ENCODE assay signal across 2 cellular contexts in genomic region chr1:156421939-156422601, GRCh38.
TF ChIP-seq lines count a peak whose summit lies in the region.

No MANE protein-coding gene starts in this region.

TF ChIP-seq in A549, 52 proteins besides CTCF, POLR2A, EP300 and RAD21 (continued from another document):
- TF ChIP-seq RNF2 (IDR thresholded peaks at IDR 0.05; ENCODE audit: borderline replicate concordance, low read depth) (no peak), FOSL2 (IDR thresholded peaks at IDR 0.05) (no peak), FOSL2 (CRISPR knock-in tag; IDR thresholded peaks at IDR 0.05) (no peak), BCL3 (IDR thresholded peaks at IDR 0.05) (no peak), KDM5A (IDR thresholded peaks at IDR 0.05) (no peak), CBX2 (IDR thresholded peaks at IDR 0.05; ENCODE audit: borderline replicate concordance, low read depth) (no peak), ZNF302 (CRISPR knock-in tag; IDR thresholded peaks at IDR 0.05) (no peak), SREBF2 (IDR thresholded peaks at IDR 0.05) (no peak), HMGXB4 (CRISPR knock-in tag; IDR thresholded peaks at IDR 0.05; ENCODE audit: borderline replicate concordance) (no peak), FOXS1 (CRISPR knock-in tag; IDR thresholded peaks at IDR 0.05) (no peak), HOXA7 (CRISPR knock-in tag; IDR thresholded peaks at IDR 0.05) (no peak), PBX3 (IDR thresholded peaks at IDR 0.05) (no peak), ATOH8 (CRISPR knock-in tag; IDR thresholded peaks at IDR 0.05; ENCODE audit: low read depth) (no peak), CBX8 (IDR thresholded peaks at IDR 0.05) (no peak), CHD2 (IDR thresholded peaks at IDR 0.05; ENCODE audit: low read length, partially characterized antibody) (no peak), JUN (IDR thresholded peaks at IDR 0.05) (no peak), HEYL (CRISPR knock-in tag; IDR thresholded peaks at IDR 0.05) (no peak), ZFP36 (IDR thresholded peaks at IDR 0.05; ENCODE audit: borderline replicate concordance, partially characterized antibody) (no peak)

TF ChIP-seq in K562, 482 proteins besides CTCF, POLR2A, EP300 and RAD21 (continued from another document):
- peak; percentile 70; the same call in 1 of the 2 replicates for TF ChIP-seq FOXK1 (CRISPR knock-in tag; IDR thresholded peaks at IDR 0.05; ENCODE audit: borderline replicate concordance)
- TF ChIP-seq ATF1 (CRISPR knock-in tag; IDR thresholded peaks at IDR 0.05) = no peak
- peak; percentile 71 for TF ChIP-seq ATF1 (tag; IDR thresholded peaks at IDR 0.05)
- TF ChIP-seq SREBF1 (IDR thresholded peaks at IDR 0.05; ENCODE audit: borderline replicate concordance, low read depth, low read length) = no peak
- no peak for TF ChIP-seq RNF2 (IDR thresholded peaks at IDR 0.05)
- TF ChIP-seq ZNF263 (CRISPR knock-in tag; IDR thresholded peaks at IDR 0.05; ENCODE audit: borderline replicate concordance) = no peak
- TF ChIP-seq ATF6 (CRISPR knock-in tag; IDR thresholded peaks at IDR 0.05) = 0 out of 2 replicates have a peak, but pooled peaks have one; percentile 7
- 0 out of 2 replicates have a peak, but pooled peaks have one; percentile 19 for TF ChIP-seq HMGXB4 (CRISPR knock-in tag; IDR thresholded peaks at IDR 0.05)
- 0 out of 2 replicates have a peak, but pooled peaks have one; percentile 49 for TF ChIP-seq SP1 (CRISPR knock-in tag; IDR thresholded peaks at IDR 0.05)
- TF ChIP-seq HDAC2 (IDR thresholded peaks at IDR 0.05) = 0 out of 2 replicates have a peak, but pooled peaks have one; percentile 18
- TF ChIP-seq IFI16 (CRISPR knock-in tag; IDR thresholded peaks at IDR 0.05) = no peak
- 0 out of 2 replicates have a peak, but pooled peaks have one; percentile 19 for TF ChIP-seq ZNF740 (CRISPR knock-in tag; IDR thresholded peaks at IDR 0.05)
- TF ChIP-seq ZNF740 (tag; IDR thresholded peaks at IDR 0.05) = no peak
- TF ChIP-seq UBTF (IDR thresholded peaks at IDR 0.05; ENCODE audit: borderline replicate concordance in 1 of 2, low read depth in 2 of 2, low read length in 2 of 2) = peak in 1 of 2 experiments; percentile 3; a peak in 1 of 4 replicates
